Comparison of ENCODE assay signal across 13 cellular contexts in genomic region chr9:88745281-88746001, GRCh38.
DNase-seq lines count a peak whose midpoint lies in the region; ATAC-seq and TF ChIP-seq lines count a peak whose summit lies in the region.
"Had no signal": no experiment of that assay in that cellular context is flagged by ENCODE, and none has a peak within 500 bp of the region (broad histone marks: within the 10 kb centered on the region; RNA-seq: fewer than 3 reads in every experiment).

No MANE protein-coding gene starts in this region.

- peak overlapping the region in 1 of 2 donors; percentile 3 for H3K27ac ChIP-seq in breast epithelium
- H3K27ac ChIP-seq: epithelial cell of prostate had no signal

- no peak overlapping the region for H3K4me3 ChIP-seq in skeletal muscle cell (ENCODE audit: low read depth, low read length)
- H3K4me3 ChIP-seq in breast epithelium: no peak overlapping the region

- no peaks in the 10 kb centered on the region for H3K9me3 ChIP-seq in breast epithelium

- peak; percentile 57 for DNase-seq in ELF-1 (ENCODE audit: low read depth, low spot score)
- DNase-seq in amniotic epithelial cell (ENCODE audit: low read depth): peak; percentile 96
- peak; percentile 57 for DNase-seq in hepatic stellate cell (ENCODE audit: low spot score)
- peak; percentile 84 for DNase-seq in skeletal muscle cell (ENCODE audit: low read depth)
- no peak for DNase-seq in cerebellar cortex (ENCODE audit: low spot score)
- no peak for DNase-seq in breast epithelium (ENCODE audit: low spot score in 2 of 2)
- DNase-seq: activated CD4-positive, alpha-beta memory T cell treated with anti-CD3 and anti-CD28 coated beads, Interleukin-2, amount 10 ng/mL, durations not matched to agents 7 days and 5 days; COR-L47; NCI-H2029; NCI-H82 had no signal

- no peaks in the 10 kb centered on the region for H3K27me3 ChIP-seq in breast epithelium

- no peaks in the 10 kb centered on the region for H3K4me1 ChIP-seq in breast epithelium

- H3K36me3 ChIP-seq in breast epithelium: no peaks in the 10 kb centered on the region

- TF ChIP-seq CTCF in breast epithelium (IDR thresholded peaks at IDR 0.05): no peak

- no peak for TF ChIP-seq POLR2A in breast epithelium (IDR thresholded peaks at IDR 0.05)

- intact Hi-C loops in breast epithelium (cut with DNase I; ENCODE audit: low total_unique reads): no loop called here

- ATAC-seq in HG03159 (IDR thresholded peaks at IDR 0.05; ENCODE audit: unreplicated experiment) (no peak), HG03025 (IDR thresholded peaks at IDR 0.05; ENCODE audit: low FRiP score, unreplicated experiment) (no peak)

Comparison
In these comparisons a context has a peak if more than half of its experiments do, and no peak if none do; other contexts are left out.
1. DNase-seq: peak in ELF-1 (single experiment), amniotic epithelial cell (single experiment), hepatic stellate cell (single experiment) and skeletal muscle cell (single experiment); none in cerebellar cortex (single experiment) and breast epithelium (0 of 2).